ENCODE assay signal across 14 cellular contexts in genomic region chr16:2971134-2971984, GRCh38. TPM values are rescaled to one million over a fixed set of nuclear protein-coding genes. Genes with fewer than 3 reads are reported as not detected.
A peak's percentile ranks its signal among the peaks of the same experiment; 100 is the strongest.
DNase-seq lines count a peak whose midpoint lies in the region; ATAC-seq, FAIRE-seq and TF ChIP-seq lines count a peak whose summit lies in the region.
"Had no signal": no experiment of that assay in that cellular context is flagged by ENCODE, and none has a peak within 500 bp of the region (broad histone marks: within the 10 kb centered on the region; RNA-seq: fewer than 3 reads in every experiment).

No MANE protein-coding gene starts in this region.

- CTCF ChIA-PET in RWPE1 (lab: Yijun Ruan, JAX) (interaction anchor here (0.7 to 1.6 kb wide), 3 partner anchors 8 to 1081 kb away, joined by 3 to 8 read pairs (median 3); no protein-coding TSS in a partner anchor), endothelial cell of umbilical vein (lab: Charles Lee) (interaction anchor here (2.4 kb wide), 1 partner anchor 10 kb away, joined by 10 read pairs; the partner anchor contains the start of gene PKMYT1)

- H3K4me2 ChIP-seq in endothelial cell of umbilical vein (ENCODE audit: insufficient read depth, low read length) = no peak overlapping the region

- peak overlapping the region; percentile 68 for H3K27ac Mint-ChIP-seq in activated naive CD4-positive, alpha-beta T cell treated with anti-CD3 and anti-CD28 coated beads, Interleukin-2, amount 50 U/mL, for 24 hours
- peak overlapping the region in 1 of 2 donors; percentile 87 for H3K27ac Mint-ChIP-seq in stimulated activated naive CD8-positive, alpha-beta T cell treated with anti-CD3 and anti-CD28 coated beads, Interleukin-15, amount 100 ng/mL, for 72 hours

- no peak overlapping the region for H2AFZ ChIP-seq in endothelial cell of umbilical vein (ENCODE audit: low read depth, low read length)

- H3K27me3 Mint-ChIP-seq in activated naive CD4-positive, alpha-beta T cell treated with anti-CD3 and anti-CD28 coated beads, Interleukin-2, amount 50 U/mL, for 24 hours = peaks cover 8% of the 10 kb centered on the region
- peaks cover 19% of the 10 kb centered on the region for H3K27me3 Mint-ChIP-seq in stimulated activated naive CD8-positive, alpha-beta T cell treated with anti-CD3 and anti-CD28 coated beads, Interleukin-15, amount 100 ng/mL, for 72 hours

- POLR2A ChIA-PET in RWPE1 (lab: Yijun Ruan, JAX; ENCODE audit: low non-redundant PET) (interaction anchor here (1.1 kb wide), 1 partner anchor 9 kb away, joined by 3 read pairs; the partner anchor contains the start of gene PKMYT1), endothelial cell of umbilical vein (lab: Charles Lee) (interaction anchor here (1.1 kb wide), 1 partner anchor 9 kb away, joined by 3 read pairs; the partner anchor contains the start of gene PKMYT1)

- H3K9me3 Mint-ChIP-seq in activated naive CD4-positive, alpha-beta T cell treated with anti-CD3 and anti-CD28 coated beads, Interleukin-2, amount 50 U/mL, for 24 hours = no peaks in the 10 kb centered on the region
- no peaks in the 10 kb centered on the region for H3K9me3 Mint-ChIP-seq in stimulated activated naive CD8-positive, alpha-beta T cell treated with anti-CD3 and anti-CD28 coated beads, Interleukin-15, amount 100 ng/mL, for 72 hours

- H4K20me1 ChIP-seq in endothelial cell of umbilical vein (replicated peaks; ENCODE audit: control insufficient read depth, extremely low read depth, insufficient read depth, low read length) = no peaks in the 10 kb centered on the region

- intact Hi-C loops in endothelial cell of umbilical vein (cut with micrococcal nuclease) = no loop called here

- H3K9ac ChIP-seq in endothelial cell of umbilical vein (replicated peaks; ENCODE audit: extremely low read depth, insufficient read depth, low read length) = no peak overlapping the region

- dilution Hi-C loops in endothelial cell of umbilical vein (cut with MboI; ENCODE audit: extremely low pct_ligation_motif_present, low sequenced_read_pairs) = no loop called here

- H3K79me2 ChIP-seq in endothelial cell of umbilical vein (ENCODE audit: control insufficient read depth, insufficient read depth, low read length) = peaks cover 12% of the 10 kb centered on the region

- no peaks in the 10 kb centered on the region for H3K36me3 Mint-ChIP-seq in activated naive CD4-positive, alpha-beta T cell treated with anti-CD3 and anti-CD28 coated beads, Interleukin-2, amount 50 U/mL, for 24 hours

- ATAC-seq in stimulated activated naive CD8-positive, alpha-beta T cell treated with anti-CD3 and anti-CD28 coated beads, Interleukin-15, amount 100 ng/mL, for 72 hours = no peak
- ATAC-seq in HG02759 (IDR thresholded peaks at IDR 0.05; ENCODE audit: unreplicated experiment) = no peak

- H3K4me3 ChIP-seq in endothelial cell of umbilical vein (replicated peaks in 1 of 3; ENCODE audit: insufficient read depth in 1 of 3, low read depth in 1 of 3, low read length in 3 of 3) = no peak overlapping the region

- no peak for FAIRE-seq in endothelial cell of umbilical vein (lab: Jason Lieb, UNC)

- peak overlapping the region; percentile 84 for H3K27ac ChIP-seq in RWPE1
- H3K27ac ChIP-seq in endothelial cell of umbilical vein (ENCODE audit: insufficient read depth, low read depth, low read length) = no peak overlapping the region
- H3K27ac ChIP-seq: SJCRH30 had no signal

- peaks cover 3 to 18% of the 10 kb centered on the region in 2 experiments for H3K27me3 ChIP-seq in endothelial cell of umbilical vein (ENCODE audit: control insufficient read depth in 2 of 2, insufficient read depth in 2 of 2, low read length in 2 of 2)
- H3K27me3 ChIP-seq: SJCRH30 had no signal

- no peaks in the 10 kb centered on the region for H3K9me3 ChIP-seq in endothelial cell of umbilical vein (replicated peaks; ENCODE audit: control insufficient read depth, insufficient read depth, low read length)
- H3K9me3 ChIP-seq: SJCRH30 had no signal

- TF ChIP-seq POLR2A in endothelial cell of umbilical vein (IDR thresholded peaks at IDR 0.05; ENCODE audit: low read depth, low read length) = peak; percentile 49

- peak overlapping the region; percentile 57 for H3K4me3 Mint-ChIP-seq in activated naive CD4-positive, alpha-beta T cell treated with anti-CD3 and anti-CD28 coated beads, Interleukin-2, amount 50 U/mL, for 24 hours
- H3K4me3 Mint-ChIP-seq in stimulated activated naive CD8-positive, alpha-beta T cell treated with anti-CD3 and anti-CD28 coated beads, Interleukin-15, amount 100 ng/mL, for 72 hours = peak overlapping the region; percentile 73 to 86

- DNase-seq in activated naive CD4-positive, alpha-beta T cell treated with Interleukin-2 at 50 U/mL for 16 hours = no peak
- DNase-seq in RWPE1 (ENCODE audit: low spot score) (no peak), endothelial cell of umbilical vein (ENCODE audit: low read depth, low spot score) (no peak), T-helper 9 cell (no peak), GM10266 (ENCODE audit: extremely low spot score) (no peak)
- no peak for DNase-seq in stimulated activated naive CD8-positive, alpha-beta T cell treated with anti-CD3 and anti-CD28 coated beads, Interleukin-15, amount 100 ng/mL, for 72 hours
- DNase-seq: activated effector memory CD4-positive, alpha-beta T cell treated with anti-CD3 and anti-CD28 coated beads, Interleukin-2, amount 50 U/mL, for 16 hours; H7; NCI-H2029; SJCRH30 had no signal

- BruUV-seq in endothelial cell of umbilical vein (replicated peaks; lab: Mats Ljungman, UMichigan) = no TSS peak

- peaks cover 9% of the 10 kb centered on the region for H3K4me1 ChIP-seq in endothelial cell of umbilical vein (ENCODE audit: control insufficient read depth, extremely low read depth, insufficient read depth, low read length)

- peaks cover 0 to 2% of the 10 kb centered on the region in 2 experiments for H3K36me3 ChIP-seq in endothelial cell of umbilical vein (ENCODE audit: control insufficient read depth in 2 of 2, extremely low read depth in 1 of 2, insufficient read depth in 2 of 2, low read length in 2 of 2)

- H3K9me1 ChIP-seq in endothelial cell of umbilical vein (replicated peaks; ENCODE audit: control insufficient read depth, extremely low read depth, insufficient read depth, low read length) = no peaks in the 10 kb centered on the region

- TF ChIP-seq CTCF in RWPE1 (conservative IDR thresholded peaks at IDR 0.05; ENCODE audit: low read depth) (no peak), endothelial cell of umbilical vein (IDR thresholded peaks at IDR 0.05; ENCODE audit: extremely low read depth in 1 of 2, insufficient read depth in 1 of 2, low read depth in 1 of 2, low read length in 2 of 2) (no peak), GM10266 (IDR thresholded peaks at IDR 0.05; ENCODE audit: control insufficient read depth, insufficient read depth, low read depth, missing control alignments) (no peak)

- peaks cover 9% of the 10 kb centered on the region for H3K4me1 Mint-ChIP-seq in activated naive CD4-positive, alpha-beta T cell treated with anti-CD3 and anti-CD28 coated beads, Interleukin-2, amount 50 U/mL, for 24 hours
- peaks cover 41% of the 10 kb centered on the region for H3K4me1 Mint-ChIP-seq in stimulated activated naive CD8-positive, alpha-beta T cell treated with anti-CD3 and anti-CD28 coated beads, Interleukin-15, amount 100 ng/mL, for 72 hours

RNA-seq across cellular contexts. Expression of gene PAQR4, which starts 2.2 kb away (rescaled TPM):
- 25.4 and 31.2 TPM in 2 replicates for total RNA-seq in endothelial cell of umbilical vein
- 23.8 and 25.7 TPM in 2 replicates for polyA plus RNA-seq in endothelial cell of umbilical vein
- polyA plus RNA-seq in endothelial cell of umbilical vein (2011; cell fraction: cytosol; rRNA removed) = 17.0 and 17.7 TPM in 2 replicates
- polyA plus RNA-seq in endothelial cell of umbilical vein (2011; cell fraction: nucleus; rRNA removed) = 16.3 and 18.2 TPM in 2 replicates
- polyA plus RNA-seq in endothelial cell of umbilical vein (2012) = 10.2 and 11.6 TPM in 2 replicates
- 11.3 and 13.2 TPM in 2 replicates for polyA minus RNA-seq in endothelial cell of umbilical vein
- polyA minus RNA-seq in endothelial cell of umbilical vein (2011; cell fraction: cytosol; rRNA and poly(A)+ RNA removed) = 59.7 TPM
- 3.6 and 4.8 TPM in 2 replicates for polyA minus RNA-seq in endothelial cell of umbilical vein (2011; cell fraction: nucleus; rRNA and poly(A)+ RNA removed)

RNA-seq across cellular contexts. Expression of gene KREMEN2, which starts 7.3 kb away (rescaled TPM):
- not detected in 2 replicates for total RNA-seq in endothelial cell of umbilical vein
- not detected in 2 replicates for polyA plus RNA-seq in endothelial cell of umbilical vein
- not detected in 2 replicates for polyA plus RNA-seq in endothelial cell of umbilical vein (2011; cell fraction: cytosol; rRNA removed)
- not detected in 2 replicates for polyA plus RNA-seq in endothelial cell of umbilical vein (2011; cell fraction: nucleus; rRNA removed)
- polyA plus RNA-seq in endothelial cell of umbilical vein (2012) = 0.08 TPM in 1 of 2 replicates, not detected in the other
- not detected in 2 replicates for polyA minus RNA-seq in endothelial cell of umbilical vein
- polyA minus RNA-seq in endothelial cell of umbilical vein (2011; cell fraction: cytosol; rRNA and poly(A)+ RNA removed) = 2.3 TPM
- polyA minus RNA-seq in endothelial cell of umbilical vein (2011; cell fraction: nucleus; rRNA and poly(A)+ RNA removed) = not detected in 2 replicates
- total RNA-seq: posterior vena cava had no signal
- polyA plus RNA-seq: CD14-positive monocyte had no signal

RNA-seq across cellular contexts. Expression of gene PKMYT1, which starts 8.9 kb away (rescaled TPM):
- 36.1 and 48.5 TPM in 2 replicates for total RNA-seq in endothelial cell of umbilical vein
- polyA plus RNA-seq in endothelial cell of umbilical vein = 26.1 and 46.1 TPM in 2 replicates
- polyA plus RNA-seq in endothelial cell of umbilical vein (2011; cell fraction: cytosol; rRNA removed) = 20.0 and 22.3 TPM in 2 replicates
- polyA plus RNA-seq in endothelial cell of umbilical vein (2011; cell fraction: nucleus; rRNA removed) = 37.5 and 41.1 TPM in 2 replicates
- 15.2 and 17.9 TPM in 2 replicates for polyA plus RNA-seq in endothelial cell of umbilical vein (2012)
- 6.8 and 8.7 TPM in 2 replicates for polyA minus RNA-seq in endothelial cell of umbilical vein
- 16.6 TPM for polyA minus RNA-seq in endothelial cell of umbilical vein (2011; cell fraction: cytosol; rRNA and poly(A)+ RNA removed)
- 9.0 and 11.8 TPM in 2 replicates for polyA minus RNA-seq in endothelial cell of umbilical vein (2011; cell fraction: nucleus; rRNA and poly(A)+ RNA removed)

RNA-seq across cellular contexts. Expression of gene CLDN9, which starts 41.4 kb away (rescaled TPM):
- not detected in 2 replicates for total RNA-seq in endothelial cell of umbilical vein
- 0.06 TPM in 1 of 2 replicates, not detected in the other for polyA plus RNA-seq in endothelial cell of umbilical vein
- polyA plus RNA-seq in endothelial cell of umbilical vein (2011; cell fraction: cytosol; rRNA removed) = not detected in 2 replicates
- polyA plus RNA-seq in endothelial cell of umbilical vein (2011; cell fraction: nucleus; rRNA removed) = 0.07 TPM in 1 of 2 replicates, not detected in the other
- not detected in 2 replicates for polyA plus RNA-seq in endothelial cell of umbilical vein (2012)
- polyA minus RNA-seq in endothelial cell of umbilical vein = not detected in 2 replicates
- polyA minus RNA-seq in endothelial cell of umbilical vein (2011; cell fraction: cytosol; rRNA and poly(A)+ RNA removed) = not detected
- 0.19 TPM in 1 of 2 replicates, not detected in the other for polyA minus RNA-seq in endothelial cell of umbilical vein (2011; cell fraction: nucleus; rRNA and poly(A)+ RNA removed)
- total RNA-seq: posterior vena cava, SJCRH30 had no signal
- polyA plus RNA-seq: CD14-positive monocyte had no signal

RNA-seq across cellular contexts. Expression of gene CLDN6, which starts 46.6 kb away (rescaled TPM):
- not detected in 2 replicates for total RNA-seq in endothelial cell of umbilical vein
- polyA plus RNA-seq in endothelial cell of umbilical vein = 0.28 and 0.80 TPM in 2 replicates
- 0.04 and 0.14 TPM in 2 replicates for polyA plus RNA-seq in endothelial cell of umbilical vein (2011; cell fraction: cytosol; rRNA removed)
- not detected in 2 replicates for polyA plus RNA-seq in endothelial cell of umbilical vein (2011; cell fraction: nucleus; rRNA removed)
- 0.12 and 0.25 TPM in 2 replicates for polyA plus RNA-seq in endothelial cell of umbilical vein (2012)
- polyA minus RNA-seq in endothelial cell of umbilical vein = not detected in 2 replicates
- polyA minus RNA-seq in endothelial cell of umbilical vein (2011; cell fraction: cytosol; rRNA and poly(A)+ RNA removed) = not detected
- not detected in 2 replicates for polyA minus RNA-seq in endothelial cell of umbilical vein (2011; cell fraction: nucleus; rRNA and poly(A)+ RNA removed)
- total RNA-seq: posterior vena cava, SJCRH30 had no signal
- polyA plus RNA-seq: CD14-positive monocyte had no signal
